Comparison of ENCODE assay signal across 27 cellular contexts in the genomic region with DNA sequence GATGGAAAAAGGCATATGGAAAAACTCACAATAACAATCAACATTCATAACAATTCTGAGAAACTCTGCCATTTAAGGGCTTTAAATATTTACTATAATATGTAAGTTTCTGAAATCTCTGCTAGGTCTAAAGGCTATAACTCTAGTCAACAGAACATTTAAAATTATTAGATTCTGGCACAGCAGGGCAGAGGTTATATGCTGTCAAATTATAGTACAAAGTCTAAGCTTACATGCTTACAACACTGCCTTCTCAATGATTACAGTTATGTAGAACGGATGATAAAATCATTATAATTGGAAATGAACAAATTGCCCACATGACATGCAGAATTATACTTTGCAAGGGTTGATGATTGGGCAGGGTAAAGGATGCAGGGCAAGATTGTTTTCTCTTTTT.
"Had no signal": no experiment of that assay in that cellular context is flagged by ENCODE, and none has a peak within 500 bp of the region (broad histone marks: within the 10 kb centered on the region; RNA-seq: fewer than 3 reads in every experiment).

No MANE protein-coding gene starts in this region.

- H3K36me3 Mint-ChIP-seq: neural progenitor cell had no signal

- H3K4me1 ChIP-seq: heart right ventricle, lower lobe of right lung, right atrium auricular region, spleen, testis, thyroid gland, upper lobe of left lung, vagina had no signal

- H3K4me1 Mint-ChIP-seq: stimulated activated memory B cell treated with anti-CD40 and anti-IgM and Interleukin-4, amounts not matched to agents 10 μg/mL and 1 μg/mL and 100 μg/mL, for 72 hours; stimulated activated naive CD8-positive, alpha-beta T cell treated with anti-CD3 and anti-CD28 coated beads, Interleukin-15, amount 100 ng/mL, for 72 hours had no signal

- ATAC-seq: heart right ventricle; left ventricle myocardium superior; lower lobe of right lung; naive thymus-derived CD8-positive, alpha-beta T cell; sciatic nerve; stimulated activated memory B cell treated with anti-CD40 and anti-IgM and Interleukin-4, amounts not matched to agents 10 μg/mL and 1 μg/mL and 100 μg/mL, for 72 hours; stimulated activated naive CD8-positive, alpha-beta T cell treated with anti-CD3 and anti-CD28 coated beads, Interleukin-15, amount 100 ng/mL, for 72 hours had no signal

- H3K4me3 ChIP-seq: heart right ventricle, hepatocyte, lower lobe of right lung, neural progenitor cell, right atrium auricular region, skin epidermis, spleen, testis, thyroid gland, transverse colon, upper lobe of left lung, vagina had no signal

- H3K9me3 Mint-ChIP-seq: naive thymus-derived CD8-positive, alpha-beta T cell; nephron; neural progenitor cell; stimulated activated memory B cell treated with anti-CD40 and anti-IgM and Interleukin-4, amounts not matched to agents 10 μg/mL and 1 μg/mL and 100 μg/mL, for 72 hours; stimulated activated naive CD8-positive, alpha-beta T cell treated with anti-CD3 and anti-CD28 coated beads, Interleukin-15, amount 100 ng/mL, for 72 hours had no signal

- H3K9ac ChIP-seq: neural progenitor cell had no signal

- H3K4me3 Mint-ChIP-seq: naive thymus-derived CD8-positive, alpha-beta T cell; nephron; neural progenitor cell; stimulated activated memory B cell treated with anti-CD40 and anti-IgM and Interleukin-4, amounts not matched to agents 10 μg/mL and 1 μg/mL and 100 μg/mL, for 72 hours; stimulated activated naive CD8-positive, alpha-beta T cell treated with anti-CD3 and anti-CD28 coated beads, Interleukin-15, amount 100 ng/mL, for 72 hours had no signal

- H3K27me3 ChIP-seq: heart right ventricle, hepatocyte, neural progenitor cell, neutrophil, right atrium auricular region, spleen, testis, thyroid gland, transverse colon, upper lobe of left lung, vagina had no signal

- DNase-seq: heart right ventricle; islet precursor cell; left ventricle myocardium superior; lower lobe of right lung; mammary epithelial cell; mesenchymal stem cell; naive thymus-derived CD8-positive, alpha-beta T cell; occipital lobe; spleen; stimulated activated CD4-positive, alpha-beta T cell treated with anti-CD3 and anti-CD28 coated beads, Interleukin-4, amount 100 ng/mL, for 4 hours; stimulated activated CD8-positive, alpha-beta memory T cell treated with anti-CD3 and anti-CD28 coated beads, Interleukin-4, amount 100 ng/mL, for 48 hours; stimulated activated naive CD4-positive, alpha-beta T cell treated with Interleukin-2 at 50 U/mL for 16 hours; stimulated activated naive CD8-positive, alpha-beta T cell treated with anti-CD3 and anti-CD28 coated beads, Interleukin-15, amount 100 ng/mL, for 72 hours; testis; thyroid gland; transverse colon; upper lobe of left lung had no signal

- H3K27me3 Mint-ChIP-seq: naive thymus-derived CD8-positive, alpha-beta T cell; progenitor cell of endocrine pancreas; stimulated activated memory B cell treated with anti-CD40 and anti-IgM and Interleukin-4, amounts not matched to agents 10 μg/mL and 1 μg/mL and 100 μg/mL, for 72 hours; stimulated activated naive CD8-positive, alpha-beta T cell treated with anti-CD3 and anti-CD28 coated beads, Interleukin-15, amount 100 ng/mL, for 72 hours had no signal

- H3K27ac Mint-ChIP-seq: naive thymus-derived CD8-positive, alpha-beta T cell; neural progenitor cell; progenitor cell of endocrine pancreas; stimulated activated memory B cell treated with anti-CD40 and anti-IgM and Interleukin-4, amounts not matched to agents 10 μg/mL and 1 μg/mL and 100 μg/mL, for 72 hours; stimulated activated naive CD8-positive, alpha-beta T cell treated with anti-CD3 and anti-CD28 coated beads, Interleukin-15, amount 100 ng/mL, for 72 hours had no signal

- H3K9me3 ChIP-seq: heart right ventricle, lower lobe of right lung, neutrophil, right atrium auricular region, spleen, testis, thyroid gland, transverse colon, upper lobe of left lung, vagina had no signal

- H3K36me3 ChIP-seq: lower lobe of right lung, neural progenitor cell, right atrium auricular region, thyroid gland, transverse colon, upper lobe of left lung, vagina had no signal

- H3K27ac ChIP-seq: heart right ventricle, hepatocyte, lower lobe of right lung, neural progenitor cell, neutrophil, right atrium auricular region, skin epidermis, spleen, testis, thyroid gland, transverse colon, upper lobe of left lung, vagina had no signal
